ENCODE assay signal across 9 cellular contexts in the genomic region with DNA sequence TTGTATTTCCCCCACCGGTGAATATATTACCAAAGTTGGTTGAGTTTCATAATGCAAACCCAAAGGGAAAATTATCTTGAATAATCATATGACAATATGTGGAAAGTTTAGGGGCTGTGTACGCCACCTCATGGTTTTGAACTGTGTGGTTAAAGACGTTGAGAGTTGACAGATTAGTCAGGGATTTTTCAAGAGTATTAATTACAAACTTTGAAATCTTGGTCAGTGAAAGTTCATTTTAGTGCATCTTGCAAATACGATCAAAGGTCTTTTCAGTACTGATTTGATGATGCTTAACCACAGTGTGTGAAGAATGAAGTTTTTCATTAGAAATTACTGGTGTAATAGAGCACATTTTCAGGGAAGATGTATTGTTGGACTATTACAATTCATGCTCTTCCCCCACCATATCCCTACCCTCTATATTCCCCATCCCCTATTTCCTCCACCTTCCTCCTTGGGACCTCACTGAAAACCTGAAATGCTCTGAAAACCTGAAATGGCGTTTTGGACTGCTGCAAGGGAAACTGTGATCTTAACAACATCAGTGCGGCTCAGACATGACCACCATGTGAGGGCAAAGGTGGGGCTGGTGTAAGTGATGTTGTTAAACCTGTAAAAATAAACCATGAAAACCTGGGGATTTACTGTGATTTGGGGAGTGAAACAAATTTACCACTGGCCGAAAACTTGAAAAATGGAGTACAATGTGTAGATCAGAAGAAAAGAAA. TPM values are rescaled to one million over a fixed set of nuclear protein-coding genes. Genes with fewer than 3 reads are reported as not detected.
DNase-seq lines count a peak whose midpoint lies in the region; ATAC-seq and TF ChIP-seq lines count a peak whose summit lies in the region.
"Had no signal": no experiment of that assay in that cellular context is flagged by ENCODE, and none has a peak within 500 bp of the region (broad histone marks: within the 10 kb centered on the region; RNA-seq: fewer than 3 reads in every experiment).

No MANE protein-coding gene starts in this region.

- no peaks in the 10 kb centered on the region for H4K20me1 ChIP-seq in GM23338 (replicated peaks; ENCODE audit: insufficient read depth)

- TF ChIP-seq POLR2A in uterus (IDR thresholded peaks at IDR 0.05) = no peak

- H3K9me2 ChIP-seq in GM23338 (ENCODE audit: insufficient read depth) = no peaks in the 10 kb centered on the region

- peak; percentile 57 for DNase-seq in stimulated activated CD4-positive, alpha-beta T cell treated with anti-CD3 and anti-CD28 coated beads, Interleukin-15, amount 100 ng/mL, for 24 hours
- DNase-seq in stimulated activated CD4-positive, alpha-beta T cell treated with anti-CD3 and anti-CD28 coated beads, Interleukin-4, amount 100 ng/mL, for 4 hours = no peak
- no peak for DNase-seq in GM23338 (ENCODE audit: low spot score)
- peak; percentile 61 for DNase-seq in T-helper 2 cell treated with Interferon-gamma antibody and Interleukin-4, amounts not matched to agents 5 μg/mL and 100 μg/mL, for 36 hours (ENCODE audit: low spot score)
- DNase-seq in occipital lobe (lab: John Stamatoyannopoulos, UW) = no peak
- DNase-seq in uterus = no peak

- TF ChIP-seq CTCF in GM23338 (conservative IDR thresholded peaks at IDR 0.05; ENCODE audit: low read depth in 2 of 2) (no peak), uterus (IDR thresholded peaks at IDR 0.05) (no peak)

- no peak overlapping the region for H2AFZ ChIP-seq in GM23338

- H3K27ac ChIP-seq in GM23338 (ENCODE audit: low read depth) (no peak overlapping the region), uterus (no peak overlapping the region)
- H3K27ac ChIP-seq: ascending aorta had no signal

- peak overlapping the region; percentile 98; the same call in 1 of the 2 replicates for H3K4me2 ChIP-seq in GM23338

- no peak overlapping the region for H3K27ac Mint-ChIP-seq in GM23338
- no peak overlapping the region for H3K27ac Mint-ChIP-seq in T-helper 2 cell treated with Interferon-gamma antibody and Interleukin-4, amounts not matched to agents 5 μg/mL and 100 μg/mL, for 36 hours
- peak overlapping the region; percentile 77 for H3K27ac Mint-ChIP-seq in stimulated activated naive CD8-positive, alpha-beta T cell treated with anti-CD3 and anti-CD28 coated beads, Interleukin-15, Interleukin-2, amounts not matched to agents 100 ng/mL and 50 ng/mL, for 24 hours

- H3K27me3 ChIP-seq in GM23338 (ENCODE audit: insufficient read depth) = peaks cover 54% of the 10 kb centered on the region
- no peaks in the 10 kb centered on the region for H3K27me3 ChIP-seq in uterus
- H3K27me3 ChIP-seq: ascending aorta had no signal

- H3K4me3 ChIP-seq in GM23338 (peak overlapping the region; percentile 93; the same call in 1 of the 2 replicates), uterus (no peak overlapping the region)

- peaks cover 20% of the 10 kb centered on the region for H3K4me1 Mint-ChIP-seq in GM23338
- peaks cover 39% of the 10 kb centered on the region for H3K4me1 Mint-ChIP-seq in T-helper 2 cell treated with Interferon-gamma antibody and Interleukin-4, amounts not matched to agents 5 μg/mL and 100 μg/mL, for 36 hours (ENCODE audit: low read depth)
- peaks cover 53% of the 10 kb centered on the region for H3K4me1 Mint-ChIP-seq in stimulated activated naive CD8-positive, alpha-beta T cell treated with anti-CD3 and anti-CD28 coated beads, Interleukin-15, Interleukin-2, amounts not matched to agents 100 ng/mL and 50 ng/mL, for 24 hours (ENCODE audit: low read depth)

- no peak for ATAC-seq in GM23338
- no peak for ATAC-seq in GM21529 (IDR thresholded peaks at IDR 0.05; ENCODE audit: unreplicated experiment)

- H3F3A ChIP-seq in GM23338 (replicated peaks; ENCODE audit: low read depth) = peaks cover 10% of the 10 kb centered on the region; the same call in 1 of the 2 replicates

- H3K9me3 Mint-ChIP-seq in GM23338 = no peaks in the 10 kb centered on the region
- no peaks in the 10 kb centered on the region for H3K9me3 Mint-ChIP-seq in T-helper 2 cell treated with Interferon-gamma antibody and Interleukin-4, amounts not matched to agents 5 μg/mL and 100 μg/mL, for 36 hours
- H3K9me3 Mint-ChIP-seq in stimulated activated naive CD8-positive, alpha-beta T cell treated with anti-CD3 and anti-CD28 coated beads, Interleukin-15, Interleukin-2, amounts not matched to agents 100 ng/mL and 50 ng/mL, for 24 hours = no peaks in the 10 kb centered on the region

- H3K36me3 Mint-ChIP-seq in GM23338 (ENCODE audit: low read depth) = no peaks in the 10 kb centered on the region
- peaks cover 2% of the 10 kb centered on the region for H3K36me3 Mint-ChIP-seq in T-helper 2 cell treated with Interferon-gamma antibody and Interleukin-4, amounts not matched to agents 5 μg/mL and 100 μg/mL, for 36 hours (ENCODE audit: low read depth)
- H3K36me3 Mint-ChIP-seq in stimulated activated naive CD8-positive, alpha-beta T cell treated with anti-CD3 and anti-CD28 coated beads, Interleukin-15, Interleukin-2, amounts not matched to agents 100 ng/mL and 50 ng/mL, for 24 hours (ENCODE audit: low read depth) = no peaks in the 10 kb centered on the region

- H3K27me3 Mint-ChIP-seq in GM23338 (ENCODE audit: insufficient read depth, low read depth, poor library complexity) = peaks cover 40% of the 10 kb centered on the region
- H3K27me3 Mint-ChIP-seq in T-helper 2 cell treated with Interferon-gamma antibody and Interleukin-4, amounts not matched to agents 5 μg/mL and 100 μg/mL, for 36 hours (ENCODE audit: low read depth) = peaks cover 79% of the 10 kb centered on the region
- peaks cover 55% of the 10 kb centered on the region for H3K27me3 Mint-ChIP-seq in stimulated activated naive CD8-positive, alpha-beta T cell treated with anti-CD3 and anti-CD28 coated beads, Interleukin-15, Interleukin-2, amounts not matched to agents 100 ng/mL and 50 ng/mL, for 24 hours

- no peaks in the 10 kb centered on the region for H3K9me3 ChIP-seq in uterus
- H3K9me3 ChIP-seq: ascending aorta had no signal

- no peak overlapping the region for H3K4me3 Mint-ChIP-seq in GM23338
- peak overlapping the region; percentile 28 for H3K4me3 Mint-ChIP-seq in T-helper 2 cell treated with Interferon-gamma antibody and Interleukin-4, amounts not matched to agents 5 μg/mL and 100 μg/mL, for 36 hours
- H3K4me3 Mint-ChIP-seq in stimulated activated naive CD8-positive, alpha-beta T cell treated with anti-CD3 and anti-CD28 coated beads, Interleukin-15, Interleukin-2, amounts not matched to agents 100 ng/mL and 50 ng/mL, for 24 hours = peak overlapping the region; percentile 84

- H3K36me3 ChIP-seq in GM23338 (ENCODE audit: insufficient read depth) = no peaks in the 10 kb centered on the region
- H3K36me3 ChIP-seq in uterus = no peaks in the 10 kb centered on the region
- H3K36me3 ChIP-seq: ascending aorta had no signal

- H3K4me1 ChIP-seq in GM23338 (ENCODE audit: insufficient read depth) = no peaks in the 10 kb centered on the region; the same call in 1 of the 2 replicates
- H3K4me1 ChIP-seq in uterus = peaks cover 0 to 4% of the 10 kb centered on the region in 2 donors

- H3K79me2 ChIP-seq in GM23338 (replicated peaks; ENCODE audit: insufficient read depth) = peaks cover 2% of the 10 kb centered on the region; the same call in 1 of the 2 replicates

- intact Hi-C loops in uterus (cut with DNase I; ENCODE audit: low total_unique reads) = no loop called here

TF ChIP-seq in GM23338, 12 proteins besides CTCF, POLR2A, EP300 and RAD21 (continues in another document):
- TF ChIP-seq POLR2AphosphoS5 (IDR thresholded peaks at IDR 0.05; ENCODE audit: low read depth) = no peak

RNA-seq across cellular contexts. Expression of a gene that starts 4.5 kb away (rescaled TPM):
- 21.0 and 22.5 TPM in 2 replicates for total RNA-seq in GM23338 (2014; rRNA removed; shearing (Covaris generic))
- 10.6 and 11.0 TPM in 2 replicates for polyA plus RNA-seq in GM23338 (2016; fragmentation: Nextera tagmentation; extraction: Ambion mirVana)
- total RNA-seq in occipital lobe (3.7 TPM), uterus (10 to 100 TPM in 3 of 4 donors, 1 to 10 TPM in 1; 2.0 to 21.8 (median 15.4) TPM)

Comparison
In these comparisons a context has a peak if more than half of its experiments do, and no peak if none do; other contexts are left out.
1. DNase-seq: peak in stimulated activated CD4-positive, alpha-beta T cell treated with anti-CD3 and anti-CD28 coated beads, Interleukin-15, amount 100 ng/mL, for 24 hours (single experiment) and T-helper 2 cell treated with Interferon-gamma antibody and Interleukin-4, amounts not matched to agents 5 μg/mL and 100 μg/mL, for 36 hours (single experiment); none in stimulated activated CD4-positive, alpha-beta T cell treated with anti-CD3 and anti-CD28 coated beads, Interleukin-4, amount 100 ng/mL, for 4 hours (0 of 2), GM23338 (single experiment), occipital lobe (single experiment) and uterus (0 of 2).